In genomic region chr1:118907466-118907865, GRCh38 we compare ENCODE assay signal across 22 cellular contexts.
"Had no signal": no experiment of that assay in that cellular context is flagged by ENCODE, and none has a peak within 500 bp of the region (broad histone marks: within the 10 kb centered on the region; RNA-seq: fewer than 3 reads in every experiment).

No MANE protein-coding gene starts in this region.

- H3K4me3 ChIP-seq: Peyer's patch, SJCRH30 had no signal

- H3K4me1 ChIP-seq: Peyer's patch, SJCRH30 had no signal

- H3K9me3 ChIP-seq: Peyer's patch, SJCRH30, SK-N-SH had no signal

- H3K27ac ChIP-seq: Peyer's patch, RWPE1, SJCRH30 had no signal

- H3K36me3 ChIP-seq: Peyer's patch had no signal

- FAIRE-seq: astrocyte had no signal

- H3K4me2 ChIP-seq: SK-N-SH had no signal

- ATAC-seq: activated CD8-positive, alpha-beta memory T cell treated with anti-CD3 and anti-CD28 coated beads, Interleukin-2, amount 10 ng/mL, durations not matched to agents 7 days and 5 days had no signal

- H3K9ac ChIP-seq: SK-N-SH had no signal

- DNase-seq: activated B cell treated with CpG ODN at 0.5 μM for 24 hours; activated CD4-positive, alpha-beta T cell treated with anti-CD3 and anti-CD28 coated beads for 1 hour; activated CD4-positive, alpha-beta T cell treated with anti-CD3 and anti-CD28 coated beads, Interleukin-2, amount 10 ng/mL, durations not matched to agents 24 days and 14 days; activated CD4-positive, alpha-beta T cell treated with anti-CD3 and anti-CD28 coated beads, Interleukin-2, amount 50 U/mL, for 48 hours; activated CD8-positive, alpha-beta memory T cell treated with anti-CD3 and anti-CD28 coated beads, Interleukin-2, amount 10 ng/mL, durations not matched to agents 7 days and 5 days; activated effector memory CD4-positive, alpha-beta T cell treated with anti-CD3 and anti-CD28 coated beads, Interleukin-2, amount 50 U/mL, for 16 hours; activated naive CD4-positive, alpha-beta T cell treated with anti-CD3 and anti-CD28 coated beads for 36 hours; activated T-cell treated with anti-CD3 and anti-CD28 coated beads, Interleukin-2, amount 50 U/mL, for 24 hours; amygdala; KG1; NCI-H1105; NCI-H1436; NCI-H187 treated with DMSO at 0.1 percent for 48 hours; NCI-H2107; NCI-H510A treated with DMSO at 0.1 percent for 48 hours; NCI-H69; Peyer's patch; Right ventricle myocardium superior; SJCRH30; SK-N-SH had no signal

- H3K27me3 ChIP-seq: Peyer's patch, SJCRH30 had no signal
